Comparison of ENCODE assay signal across 21 cellular contexts in genomic region chr12:46773537-46773936, GRCh38. TPM values are rescaled to one million over a fixed set of nuclear protein-coding genes. Genes with fewer than 3 reads are reported as not detected.
"Had no signal": no experiment of that assay in that cellular context is flagged by ENCODE, and none has a peak within 500 bp of the region (broad histone marks: within the 10 kb centered on the region; RNA-seq: fewer than 3 reads in every experiment).

No MANE protein-coding gene starts in this region.

- H3K27ac ChIP-seq: coronary artery, esophagus muscularis mucosa, foreskin keratinocyte, pancreas, sigmoid colon, upper lobe of left lung had no signal

- H3K9me3 Mint-ChIP-seq: activated naive CD4-positive, alpha-beta T cell treated with anti-CD3 and anti-CD28 coated beads, Interleukin-2, amount 50 U/mL, for 24 hours; memory B cell; stimulated activated naive CD8-positive, alpha-beta T cell treated with anti-CD3 and anti-CD28 coated beads, Interleukin-15, Interleukin-2, amounts not matched to agents 100 ng/mL and 50 ng/mL, for 24 hours had no signal

- FAIRE-seq: pancreas had no signal

- H3K27ac Mint-ChIP-seq: activated CD8-positive, alpha-beta T cell treated with anti-CD3 and anti-CD28 coated beads, Interleukin-2, amount 10 ng/mL, durations not matched to agents 7 days and 5 days; activated naive CD4-positive, alpha-beta T cell treated with anti-CD3 and anti-CD28 coated beads, Interleukin-2, amount 50 U/mL, for 24 hours; memory B cell; stimulated activated naive CD8-positive, alpha-beta T cell treated with anti-CD3 and anti-CD28 coated beads, Interleukin-15, Interleukin-2, amounts not matched to agents 100 ng/mL and 50 ng/mL, for 24 hours had no signal

- H3K36me3 ChIP-seq: esophagus muscularis mucosa, pancreas, sigmoid colon, upper lobe of left lung had no signal

- H3K27me3 Mint-ChIP-seq: memory B cell; stimulated activated naive CD8-positive, alpha-beta T cell treated with anti-CD3 and anti-CD28 coated beads, Interleukin-15, Interleukin-2, amounts not matched to agents 100 ng/mL and 50 ng/mL, for 24 hours had no signal

- H3K36me3 Mint-ChIP-seq: activated naive CD4-positive, alpha-beta T cell treated with anti-CD3 and anti-CD28 coated beads, Interleukin-2, amount 50 U/mL, for 24 hours; memory B cell had no signal

- H3K4me3 Mint-ChIP-seq: activated CD8-positive, alpha-beta T cell treated with anti-CD3 and anti-CD28 coated beads, Interleukin-2, amount 10 ng/mL, durations not matched to agents 7 days and 5 days; activated naive CD4-positive, alpha-beta T cell treated with anti-CD3 and anti-CD28 coated beads, Interleukin-2, amount 50 U/mL, for 24 hours; memory B cell; stimulated activated naive CD8-positive, alpha-beta T cell treated with anti-CD3 and anti-CD28 coated beads, Interleukin-15, Interleukin-2, amounts not matched to agents 100 ng/mL and 50 ng/mL, for 24 hours had no signal

- DNase-seq: activated CD4-positive, alpha-beta T cell treated with anti-CD3 and anti-CD28 coated beads for 48 hours; activated CD8-positive, alpha-beta memory T cell treated with anti-CD3 and anti-CD28 coated beads, Interleukin-2, amount 50 U/mL, for 4 hours; activated CD8-positive, alpha-beta T cell treated with anti-CD3 and anti-CD28 coated beads, Interleukin-2, amount 10 ng/mL, durations not matched to agents 7 days and 5 days; activated effector memory CD4-positive, alpha-beta T cell treated with anti-CD3 and anti-CD28 coated beads, Interleukin-2, amount 50 U/mL, for 16 hours; activated T-cell treated with anti-CD3 and anti-CD28 coated beads, Interleukin-2, amount 50 U/mL, for 48 hours; central memory CD4-positive, alpha-beta T cell; effector CD4-positive, alpha-beta T cell; foreskin keratinocyte; kidney glomerular epithelial cell; left ventricle myocardium superior; pancreas; sigmoid colon; stimulated activated CD4-positive, alpha-beta T cell treated with anti-CD3 and anti-CD28 coated beads, Interleukin-4, amount 100 ng/mL, for 4 hours; stimulated activated CD8-positive, alpha-beta memory T cell treated with anti-CD3 and anti-CD28 coated beads, Interleukin-4, amount 100 ng/mL, for 48 hours; T-helper 1 cell; upper lobe of left lung had no signal

- H3K4me3 ChIP-seq: coronary artery, esophagus muscularis mucosa, pancreas, sigmoid colon, upper lobe of left lung had no signal

- H3K27me3 ChIP-seq: esophagus muscularis mucosa, foreskin keratinocyte, pancreas, sigmoid colon, upper lobe of left lung had no signal

- ATAC-seq: activated CD8-positive, alpha-beta T cell treated with anti-CD3 and anti-CD28 coated beads, Interleukin-2, amount 10 ng/mL, durations not matched to agents 7 days and 5 days; foreskin keratinocyte had no signal

- H3K4me1 Mint-ChIP-seq: activated naive CD4-positive, alpha-beta T cell treated with anti-CD3 and anti-CD28 coated beads, Interleukin-2, amount 50 U/mL, for 24 hours; memory B cell had no signal

- H3K9me3 ChIP-seq: esophagus muscularis mucosa, pancreas, sigmoid colon, upper lobe of left lung had no signal

RNA-seq across cellular contexts. Expression of gene SLC38A4, which starts 52.3 kb away (rescaled TPM):
- total RNA-seq: activated CD8-positive, alpha-beta T cell treated with anti-CD3 and anti-CD28 coated beads, Interleukin-2, amount 10 ng/mL, durations not matched to agents 7 days and 5 days had no signal
